In the genomic region with DNA sequence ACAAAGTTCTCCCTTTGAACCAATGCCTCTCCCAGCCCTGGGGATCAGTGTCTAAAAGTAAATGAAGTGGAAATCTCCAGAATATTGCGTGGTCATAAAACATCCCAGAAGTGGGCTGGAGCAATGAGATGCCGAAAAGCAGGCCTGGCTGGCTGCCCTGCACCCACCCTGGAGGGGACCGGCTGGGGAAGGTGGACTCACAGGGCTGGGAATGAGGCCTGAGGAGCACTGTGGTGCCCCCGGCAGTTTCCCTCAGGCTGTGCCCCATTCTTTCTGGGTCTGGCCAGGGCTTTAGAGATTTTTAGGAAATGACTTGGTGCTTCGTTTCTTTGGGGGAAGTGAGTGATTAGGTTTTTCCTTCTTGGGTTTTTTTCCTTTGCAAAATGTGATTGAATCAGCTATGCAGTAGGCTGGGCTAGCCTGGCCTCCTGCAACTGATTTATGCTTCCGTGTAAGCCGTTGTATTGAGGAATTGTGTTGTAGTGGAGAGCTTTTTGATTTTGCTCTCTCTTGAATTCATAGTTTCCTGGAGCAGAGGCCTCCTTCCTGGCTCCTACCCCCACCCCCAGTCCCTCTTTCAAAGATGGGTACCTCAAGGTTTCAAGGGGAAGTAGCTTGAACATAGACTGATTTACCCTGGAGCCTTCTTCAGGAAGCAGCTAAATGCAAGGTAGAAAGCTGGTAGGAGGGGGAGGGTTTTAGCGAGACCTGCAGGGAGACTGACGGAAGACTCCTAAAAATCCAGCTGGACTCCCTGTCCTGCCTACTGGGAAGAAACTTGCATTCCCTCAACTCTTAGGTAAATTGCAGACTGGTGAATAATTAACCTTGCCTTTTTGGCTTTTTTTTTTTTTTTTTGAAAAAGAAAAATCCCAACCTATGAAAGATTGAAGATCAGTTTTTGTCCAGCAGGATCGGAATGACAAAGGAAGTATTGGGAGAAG, we compare ENCODE assay signal across 1 cellular context.
TF ChIP-seq lines count a peak whose summit lies in the region.

No MANE protein-coding gene starts in this region.

TF ChIP-seq in HEK293, 187 proteins besides CTCF, POLR2A, EP300 and RAD21 (continued from another document):
- TF ChIP-seq, protein P1, sequence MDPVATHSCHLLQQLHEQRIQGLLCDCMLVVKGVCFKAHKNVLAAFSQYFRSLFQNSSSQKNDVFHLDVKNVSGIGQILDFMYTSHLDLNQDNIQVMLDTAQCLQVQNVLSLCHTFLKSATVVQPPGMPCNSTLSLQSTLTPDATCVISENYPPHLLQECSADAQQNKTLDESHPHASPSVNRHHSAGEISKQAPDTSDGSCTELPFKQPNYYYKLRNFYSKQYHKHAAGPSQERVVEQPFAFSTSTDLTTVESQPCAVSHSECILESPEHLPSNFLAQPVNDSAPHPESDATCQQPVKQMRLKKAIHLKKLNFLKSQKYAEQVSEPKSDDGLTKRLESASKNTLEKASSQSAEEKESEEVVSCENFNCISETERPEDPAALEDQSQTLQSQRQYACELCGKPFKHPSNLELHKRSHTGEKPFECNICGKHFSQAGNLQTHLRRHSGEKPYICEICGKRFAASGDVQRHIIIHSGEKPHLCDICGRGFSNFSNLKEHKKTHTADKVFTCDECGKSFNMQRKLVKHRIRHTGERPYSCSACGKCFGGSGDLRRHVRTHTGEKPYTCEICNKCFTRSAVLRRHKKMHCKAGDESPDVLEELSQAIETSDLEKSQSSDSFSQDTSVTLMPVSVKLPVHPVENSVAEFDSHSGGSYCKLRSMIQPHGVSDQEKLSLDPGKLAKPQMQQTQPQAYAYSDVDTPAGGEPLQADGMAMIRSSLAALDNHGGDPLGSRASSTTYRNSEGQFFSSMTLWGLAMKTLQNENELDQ (tag by site-specific recombination; IDR thresholded peaks at IDR 0.05; ENCODE audit: low read depth) = no peak
- TF ChIP-seq ZBTB21 (tag by site-specific recombination; IDR thresholded peaks at IDR 0.05) (no peak), ZNF837 (tag by site-specific recombination; IDR thresholded peaks at IDR 0.05) (no peak), ZNF354C (tag by site-specific recombination; IDR thresholded peaks at IDR 0.05; ENCODE audit: borderline replicate concordance, low read depth) (no peak), ZNF239 (tag by site-specific recombination; IDR thresholded peaks at IDR 0.05) (no peak), KLF8 (tag by site-specific recombination; IDR thresholded peaks at IDR 0.05) (no peak), GLIS1 (tag by site-specific recombination; IDR thresholded peaks at IDR 0.05) (peak; percentile 51), ZNF654 (tag by site-specific recombination; IDR thresholded peaks at IDR 0.05; ENCODE audit: low read depth) (no peak), SP3 (tag by site-specific recombination; IDR thresholded peaks at IDR 0.05) (no peak), ZNF184 (tag by site-specific recombination; IDR thresholded peaks at IDR 0.05) (no peak), ZNF112 (tag by site-specific recombination; IDR thresholded peaks at IDR 0.05) (no peak), FEZF1 (tag by site-specific recombination; IDR thresholded peaks at IDR 0.05) (no peak), GLIS2 (tag by site-specific recombination; IDR thresholded peaks at IDR 0.05) (0 out of 2 replicates have a peak, but pooled peaks have one; percentile 21), BCL11B (tag by site-specific recombination; IDR thresholded peaks at IDR 0.05; ENCODE audit: low read depth) (no peak), ZNF366 (tag by site-specific recombination; conservative IDR thresholded peaks at IDR 0.05) (no peak), IKZF3 (tag by site-specific recombination; IDR thresholded peaks at IDR 0.05) (0 out of 2 replicates have a peak, but pooled peaks have one; percentile 19), ZNF626 (tag by site-specific recombination; IDR thresholded peaks at IDR 0.05) (no peak), TCF7L2 (IDR thresholded peaks at IDR 0.05; ENCODE audit: borderline replicate concordance, low read depth, low read length) (no peak), ZBTB8A (tag by site-specific recombination; IDR thresholded peaks at IDR 0.05) (peak; percentile 63), ZNF391 (tag by site-specific recombination; IDR thresholded peaks at IDR 0.05; ENCODE audit: borderline replicate concordance, low read depth) (no peak), ZNF777 (tag by site-specific recombination; IDR thresholded peaks at IDR 0.05; ENCODE audit: borderline replicate concordance) (no peak), KLF16 (tag by site-specific recombination; IDR thresholded peaks at IDR 0.05) (no peak), ZNF221 (tag by site-specific recombination; IDR thresholded peaks at IDR 0.05; ENCODE audit: borderline replicate concordance) (no peak)
- TF ChIP-seq, protein P2, sequence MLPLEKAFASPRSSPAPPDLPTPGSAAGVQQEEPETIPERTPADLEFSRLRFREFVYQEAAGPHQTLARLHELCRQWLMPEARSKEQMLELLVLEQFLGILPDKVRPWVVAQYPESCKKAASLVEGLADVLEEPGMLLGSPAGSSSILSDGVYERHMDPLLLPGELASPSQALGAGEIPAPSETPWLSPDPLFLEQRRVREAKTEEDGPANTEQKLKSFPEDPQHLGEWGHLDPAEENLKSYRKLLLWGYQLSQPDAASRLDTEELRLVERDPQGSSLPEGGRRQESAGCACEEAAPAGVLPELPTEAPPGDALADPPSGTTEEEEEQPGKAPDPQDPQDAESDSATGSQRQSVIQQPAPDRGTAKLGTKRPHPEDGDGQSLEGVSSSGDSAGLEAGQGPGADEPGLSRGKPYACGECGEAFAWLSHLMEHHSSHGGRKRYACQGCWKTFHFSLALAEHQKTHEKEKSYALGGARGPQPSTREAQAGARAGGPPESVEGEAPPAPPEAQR (tag by site-specific recombination; IDR thresholded peaks at IDR 0.05) = no peak
- TF ChIP-seq, protein P3, sequence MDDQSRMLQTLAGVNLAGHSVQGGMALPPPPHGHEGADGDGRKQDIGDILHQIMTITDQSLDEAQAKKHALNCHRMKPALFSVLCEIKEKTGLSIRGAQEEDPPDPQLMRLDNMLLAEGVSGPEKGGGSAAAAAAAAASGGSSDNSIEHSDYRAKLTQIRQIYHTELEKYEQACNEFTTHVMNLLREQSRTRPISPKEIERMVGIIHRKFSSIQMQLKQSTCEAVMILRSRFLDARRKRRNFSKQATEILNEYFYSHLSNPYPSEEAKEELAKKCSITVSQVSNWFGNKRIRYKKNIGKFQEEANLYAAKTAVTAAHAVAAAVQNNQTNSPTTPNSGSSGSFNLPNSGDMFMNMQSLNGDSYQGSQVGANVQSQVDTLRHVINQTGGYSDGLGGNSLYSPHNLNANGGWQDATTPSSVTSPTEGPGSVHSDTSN (CRISPR knock-in tag; IDR thresholded peaks at IDR 0.05) = no peak
- TF ChIP-seq, protein P4, sequence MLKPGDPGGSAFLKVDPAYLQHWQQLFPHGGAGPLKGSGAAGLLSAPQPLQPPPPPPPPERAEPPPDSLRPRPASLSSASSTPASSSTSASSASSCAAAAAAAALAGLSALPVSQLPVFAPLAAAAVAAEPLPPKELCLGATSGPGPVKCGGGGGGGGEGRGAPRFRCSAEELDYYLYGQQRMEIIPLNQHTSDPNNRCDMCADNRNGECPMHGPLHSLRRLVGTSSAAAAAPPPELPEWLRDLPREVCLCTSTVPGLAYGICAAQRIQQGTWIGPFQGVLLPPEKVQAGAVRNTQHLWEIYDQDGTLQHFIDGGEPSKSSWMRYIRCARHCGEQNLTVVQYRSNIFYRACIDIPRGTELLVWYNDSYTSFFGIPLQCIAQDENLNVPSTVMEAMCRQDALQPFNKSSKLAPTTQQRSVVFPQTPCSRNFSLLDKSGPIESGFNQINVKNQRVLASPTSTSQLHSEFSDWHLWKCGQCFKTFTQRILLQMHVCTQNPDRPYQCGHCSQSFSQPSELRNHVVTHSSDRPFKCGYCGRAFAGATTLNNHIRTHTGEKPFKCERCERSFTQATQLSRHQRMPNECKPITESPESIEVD (tag by site-specific recombination; IDR thresholded peaks at IDR 0.05) = peak; percentile 17; the same call in 1 of the 2 replicates
- TF ChIP-seq, protein P5, sequence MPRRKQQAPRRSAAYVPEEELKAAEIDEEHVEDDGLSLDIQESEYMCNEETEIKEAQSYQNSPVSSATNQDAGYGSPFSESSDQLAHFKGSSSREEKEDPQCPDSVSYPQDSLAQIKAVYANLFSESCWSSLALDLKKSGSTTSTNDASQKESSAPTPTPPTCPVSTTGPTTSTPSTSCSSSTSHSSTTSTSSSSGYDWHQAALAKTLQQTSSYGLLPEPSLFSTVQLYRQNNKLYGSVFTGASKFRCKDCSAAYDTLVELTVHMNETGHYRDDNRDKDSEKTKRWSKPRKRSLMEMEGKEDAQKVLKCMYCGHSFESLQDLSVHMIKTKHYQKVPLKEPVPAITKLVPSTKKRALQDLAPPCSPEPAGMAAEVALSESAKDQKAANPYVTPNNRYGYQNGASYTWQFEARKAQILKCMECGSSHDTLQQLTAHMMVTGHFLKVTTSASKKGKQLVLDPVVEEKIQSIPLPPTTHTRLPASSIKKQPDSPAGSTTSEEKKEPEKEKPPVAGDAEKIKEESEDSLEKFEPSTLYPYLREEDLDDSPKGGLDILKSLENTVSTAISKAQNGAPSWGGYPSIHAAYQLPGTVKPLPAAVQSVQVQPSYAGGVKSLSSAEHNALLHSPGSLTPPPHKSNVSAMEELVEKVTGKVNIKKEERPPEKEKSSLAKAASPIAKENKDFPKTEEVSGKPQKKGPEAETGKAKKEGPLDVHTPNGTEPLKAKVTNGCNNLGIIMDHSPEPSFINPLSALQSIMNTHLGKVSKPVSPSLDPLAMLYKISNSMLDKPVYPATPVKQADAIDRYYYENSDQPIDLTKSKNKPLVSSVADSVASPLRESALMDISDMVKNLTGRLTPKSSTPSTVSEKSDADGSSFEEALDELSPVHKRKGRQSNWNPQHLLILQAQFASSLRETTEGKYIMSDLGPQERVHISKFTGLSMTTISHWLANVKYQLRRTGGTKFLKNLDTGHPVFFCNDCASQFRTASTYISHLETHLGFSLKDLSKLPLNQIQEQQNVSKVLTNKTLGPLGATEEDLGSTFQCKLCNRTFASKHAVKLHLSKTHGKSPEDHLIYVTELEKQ (tag by site-specific recombination; IDR thresholded peaks at IDR 0.05; ENCODE audit: borderline replicate concordance) = no peak
- TF ChIP-seq, protein P6, sequence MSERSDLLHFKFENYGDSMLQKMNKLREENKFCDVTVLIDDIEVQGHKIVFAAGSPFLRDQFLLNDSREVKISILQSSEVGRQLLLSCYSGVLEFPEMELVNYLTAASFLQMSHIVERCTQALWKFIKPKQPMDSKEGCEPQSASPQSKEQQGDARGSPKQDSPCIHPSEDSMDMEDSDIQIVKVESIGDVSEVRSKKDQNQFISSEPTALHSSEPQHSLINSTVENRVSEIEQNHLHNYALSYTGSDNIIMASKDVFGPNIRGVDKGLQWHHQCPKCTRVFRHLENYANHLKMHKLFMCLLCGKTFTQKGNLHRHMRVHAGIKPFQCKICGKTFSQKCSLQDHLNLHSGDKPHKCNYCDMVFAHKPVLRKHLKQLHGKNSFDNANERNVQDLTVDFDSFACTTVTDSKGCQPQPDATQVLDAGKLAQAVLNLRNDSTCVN (tag by site-specific recombination; optimal IDR thresholded peaks at IDR 0.05) = no peak
- TF ChIP-seq, protein P7, sequence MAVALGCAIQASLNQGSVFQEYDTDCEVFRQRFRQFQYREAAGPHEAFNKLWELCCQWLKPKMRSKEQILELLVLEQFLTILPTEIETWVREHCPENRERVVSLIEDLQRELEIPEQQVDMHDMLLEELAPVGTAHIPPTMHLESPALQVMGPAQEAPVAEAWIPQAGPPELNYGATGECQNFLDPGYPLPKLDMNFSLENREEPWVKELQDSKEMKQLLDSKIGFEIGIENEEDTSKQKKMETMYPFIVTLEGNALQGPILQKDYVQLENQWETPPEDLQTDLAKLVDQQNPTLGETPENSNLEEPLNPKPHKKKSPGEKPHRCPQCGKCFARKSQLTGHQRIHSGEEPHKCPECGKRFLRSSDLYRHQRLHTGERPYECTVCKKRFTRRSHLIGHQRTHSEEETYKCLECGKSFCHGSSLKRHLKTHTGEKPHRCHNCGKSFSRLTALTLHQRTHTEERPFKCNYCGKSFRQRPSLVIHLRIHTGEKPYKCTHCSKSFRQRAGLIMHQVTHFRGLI (tag by site-specific recombination; IDR thresholded peaks at IDR 0.05) = no peak
TF ChIP-seq in HEK293: peak in this region for 5.
